In the genomic region with DNA sequence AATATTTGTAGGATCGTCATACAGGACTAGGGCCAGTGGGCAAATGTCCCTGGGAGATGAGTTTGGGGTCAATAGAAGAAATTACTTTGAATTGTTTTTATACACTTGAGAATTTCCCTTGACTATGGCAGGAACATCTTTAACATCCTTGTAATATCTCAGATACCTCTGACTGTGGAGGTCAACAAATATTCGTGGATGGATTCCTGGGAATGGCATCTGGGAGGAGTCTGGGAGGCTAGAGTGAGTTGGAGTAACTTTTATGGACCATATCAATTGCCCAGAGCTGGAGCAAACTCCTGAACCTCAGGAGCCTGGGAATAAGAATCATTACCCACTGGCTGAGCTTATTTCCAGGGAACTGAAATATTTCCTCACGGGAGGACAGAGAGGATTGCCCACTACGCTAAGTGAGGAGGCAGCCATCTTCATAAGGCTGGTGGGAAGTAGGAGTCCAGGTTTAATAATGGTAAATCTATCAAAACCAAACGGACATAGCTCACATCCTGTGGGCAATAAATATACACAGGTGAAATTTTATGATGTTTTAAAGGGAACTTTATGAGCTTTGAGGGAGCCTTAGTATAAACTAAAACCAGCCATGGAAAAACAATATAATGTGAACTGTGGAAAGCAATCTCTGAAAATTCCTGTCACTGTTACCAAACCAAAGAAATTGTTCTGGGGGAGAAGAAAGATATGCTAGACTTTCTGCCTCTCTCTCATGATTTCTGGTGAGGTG, we compare ENCODE assay signal across 2 cellular contexts.
TF ChIP-seq lines count a peak whose summit lies in the region.

No MANE protein-coding gene starts in this region.

TF ChIP-seq in IMR-90, 13 proteins besides CTCF, POLR2A, EP300 and RAD21:
- no peak for TF ChIP-seq CHD1 (IDR thresholded peaks at IDR 0.05; ENCODE audit: low read depth, low read length)
- no peak for TF ChIP-seq MAFK (IDR thresholded peaks at IDR 0.05; ENCODE audit: low read depth, low read length)
- TF ChIP-seq, protein P1, sequence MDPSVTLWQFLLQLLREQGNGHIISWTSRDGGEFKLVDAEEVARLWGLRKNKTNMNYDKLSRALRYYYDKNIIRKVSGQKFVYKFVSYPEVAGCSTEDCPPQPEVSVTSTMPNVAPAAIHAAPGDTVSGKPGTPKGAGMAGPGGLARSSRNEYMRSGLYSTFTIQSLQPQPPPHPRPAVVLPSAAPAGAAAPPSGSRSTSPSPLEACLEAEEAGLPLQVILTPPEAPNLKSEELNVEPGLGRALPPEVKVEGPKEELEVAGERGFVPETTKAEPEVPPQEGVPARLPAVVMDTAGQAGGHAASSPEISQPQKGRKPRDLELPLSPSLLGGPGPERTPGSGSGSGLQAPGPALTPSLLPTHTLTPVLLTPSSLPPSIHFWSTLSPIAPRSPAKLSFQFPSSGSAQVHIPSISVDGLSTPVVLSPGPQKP (IDR thresholded peaks at IDR 0.05; ENCODE audit: borderline replicate concordance, low read depth, low read length) = no peak
- TF ChIP-seq CEBPB (IDR thresholded peaks at IDR 0.05; ENCODE audit: low read depth, low read length) = no peak
- no peak for TF ChIP-seq BHLHE40 (IDR thresholded peaks at IDR 0.05; ENCODE audit: low read depth, low read length)

TF ChIP-seq in H1, 55 proteins besides CTCF, POLR2A, EP300 and RAD21:
- TF ChIP-seq SUZ12 (IDR thresholded peaks at IDR 0.05; ENCODE audit: low read length) (no peak), POLR2AphosphoS5 (IDR thresholded peaks at IDR 0.05; ENCODE audit: low read depth, low read length) (no peak), CBX8 (IDR thresholded peaks at IDR 0.05; ENCODE audit: borderline replicate concordance, low read depth, low read length) (no peak), SP1 (IDR thresholded peaks at IDR 0.05; ENCODE audit: low read depth, low read length) (no peak), CREB1 (IDR thresholded peaks at IDR 0.05) (no peak), SIN3A (conservative IDR thresholded peaks at IDR 0.05 in 1 of 2, IDR thresholded peaks at IDR 0.05 in 1 of 2; ENCODE audit: low read depth in 1 of 2, low read length in 2 of 2) (no peak), CHD2 (IDR thresholded peaks at IDR 0.05; ENCODE audit: low read length) (no peak), RNF2 (IDR thresholded peaks at IDR 0.05; ENCODE audit: borderline replicate concordance, low read depth, low read length, missing control alignments, poor library complexity, severe bottlenecking) (no peak), CBX5 (IDR thresholded peaks at IDR 0.05; ENCODE audit: low read depth, low read length) (no peak), BCL11A (IDR thresholded peaks at IDR 0.05; ENCODE audit: low read depth in 2 of 2, low read length in 2 of 2) (no peak)
